8 cellular contexts compared by ENCODE assay signal in the genomic region with DNA sequence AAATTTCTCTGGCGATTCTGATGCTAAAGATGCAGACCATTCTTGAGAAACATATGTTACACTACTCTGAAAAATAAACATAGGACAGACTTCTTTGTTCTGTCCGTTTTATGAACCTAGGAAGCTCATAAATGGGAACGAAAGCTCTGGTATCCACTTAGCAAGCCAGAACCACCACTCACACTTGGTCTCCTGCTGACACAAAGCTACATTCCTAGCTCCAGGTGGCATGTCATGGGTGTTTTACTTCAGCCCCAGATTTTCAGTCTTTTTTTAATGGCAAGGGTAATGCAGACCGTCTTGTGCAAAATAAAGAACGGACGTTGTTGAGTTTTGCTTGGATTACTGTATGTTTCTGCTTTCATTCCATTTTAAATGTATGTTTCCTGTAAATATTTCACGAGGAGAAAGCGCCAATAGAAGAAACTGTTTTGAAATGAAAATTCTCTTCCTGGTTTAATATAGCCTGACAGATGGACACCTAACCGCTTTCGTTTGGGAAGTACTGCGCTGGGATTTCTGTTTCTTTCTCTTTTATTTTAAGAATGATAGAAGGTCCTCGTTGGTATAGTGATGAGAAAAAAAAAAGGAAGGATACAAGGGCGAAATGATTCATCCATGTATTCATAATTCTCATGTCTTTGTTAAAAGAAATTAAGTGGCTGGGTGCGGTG. TPM values are rescaled to one million over a fixed set of nuclear protein-coding genes. Genes with fewer than 3 reads are reported as not detected.
DNase-seq lines count a peak whose midpoint lies in the region; ATAC-seq and TF ChIP-seq lines count a peak whose summit lies in the region.

No MANE protein-coding gene starts in this region.

- peak overlapping the region; percentile 100 for H3K27ac Mint-ChIP-seq in osteocyte (ENCODE audit: unreplicated experiment)

- no peaks in the 10 kb centered on the region for H3K27me3 Mint-ChIP-seq in osteocyte (ENCODE audit: unreplicated experiment)

- no peak for ATAC-seq in activated CD4-positive, CD25-positive, alpha-beta regulatory T cell treated with anti-CD3 and anti-CD28 coated beads, Interleukin-2, amount 50 U/mL, for 24 hours

- peak; percentile 33 for DNase-seq in NCI-H1105 treated with DMSO at 0.1 percent for 48 hours (lab: John Stamatoyannopoulos, UW)
- DNase-seq in NCI-H1105 (lab: John Stamatoyannopoulos, UW): no peak
- DNase-seq in MV-4-11 (lab: John Stamatoyannopoulos, UW): peak; percentile 78
- peak; percentile 50 for DNase-seq in fibroblast of pulmonary artery (ENCODE audit: low read depth)
- no peak for DNase-seq in osteocyte (ENCODE audit: extremely low spot score, unreplicated experiment)
- DNase-seq in activated effector memory CD4-positive, alpha-beta T cell treated with anti-CD3 and anti-CD28 coated beads, Interleukin-2, amount 50 U/mL, for 16 hours: no peak

- no peaks in the 10 kb centered on the region for H3K36me3 Mint-ChIP-seq in osteocyte (ENCODE audit: unreplicated experiment)

- H3K4me1 Mint-ChIP-seq in osteocyte (ENCODE audit: unreplicated experiment): peaks cover 26% of the 10 kb centered on the region

- H3K9me3 Mint-ChIP-seq in osteocyte (ENCODE audit: unreplicated experiment): no peaks in the 10 kb centered on the region

- peak overlapping the region; percentile 100 for H3K4me3 Mint-ChIP-seq in osteocyte (ENCODE audit: unreplicated experiment)

- peak overlapping the region; percentile 95 for H3K27ac ChIP-seq in VCaP

- no peak for TF ChIP-seq CTCF in VCaP (conservative IDR thresholded peaks at IDR 0.05)
- peak; percentile 9 for TF ChIP-seq CTCF in fibroblast of pulmonary artery (IDR thresholded peaks at IDR 0.05; ENCODE audit: low read length, missing control alignments)
- TF ChIP-seq CTCF in osteocyte (IDR thresholded peaks at IDR 0.05): no peak

- H3K4me3 ChIP-seq in fibroblast of pulmonary artery (replicated peaks; ENCODE audit: low read depth, low read length): peak overlapping the region; percentile 80

RNA-seq across cellular contexts. Expression of gene COQ5, which starts 0.8 kb away (rescaled TPM):
- 20.4 and 24.0 TPM in 2 replicates for total RNA-seq in osteocyte

RNA-seq across cellular contexts. Expression of gene RNF10, which starts 4.4 kb away (rescaled TPM):
- total RNA-seq in osteocyte: 139 and 177 TPM in 2 replicates

RNA-seq across cellular contexts. Expression of gene DYNLL1, which starts 33.9 kb away (rescaled TPM):
- total RNA-seq in osteocyte: 324 and 325 TPM in 2 replicates

RNA-seq across cellular contexts. Expression of gene POP5, which starts 51.4 kb away (rescaled TPM):
- 36.9 and 42.0 TPM in 2 replicates for total RNA-seq in osteocyte

Comparison
In these comparisons a context has a peak if more than half of its experiments do, and no peak if none do; other contexts are left out.
1. DNase-seq: peak in NCI-H1105 treated with DMSO at 0.1 percent for 48 hours (single experiment), MV-4-11 (single experiment) and fibroblast of pulmonary artery (single experiment); none in NCI-H1105 (single experiment), osteocyte (single experiment) and activated effector memory CD4-positive, alpha-beta T cell treated with anti-CD3 and anti-CD28 coated beads, Interleukin-2, amount 50 U/mL, for 16 hours (single experiment).